30 cellular contexts compared by ENCODE assay signal in genomic region chr11:13897606-13898276, GRCh38.
DNase-seq lines count a peak whose midpoint lies in the region; ATAC-seq and TF ChIP-seq lines count a peak whose summit lies in the region.
"Had no signal": no experiment of that assay in that cellular context is flagged by ENCODE, and none has a peak within 500 bp of the region (broad histone marks: within the 10 kb centered on the region; RNA-seq: fewer than 3 reads in every experiment).

No MANE protein-coding gene starts in this region.

- no peaks in the 10 kb centered on the region for H3K79me2 ChIP-seq in GM23338 (replicated peaks; ENCODE audit: insufficient read depth)

- no peak; the same call in 2 of the 3 replicates for ATAC-seq in GM23338
- peak in 1 of 2 donors; percentile 57 for ATAC-seq in naive B cell (ENCODE audit: low read depth in 2 of 2)
- ATAC-seq: activated CD4-positive, CD25-positive, alpha-beta regulatory T cell treated with anti-CD3 and anti-CD28 coated beads, Interleukin-2, amount 50 U/mL, for 24 hours had no signal

- H3K36me3 Mint-ChIP-seq in GM23338 (ENCODE audit: low read depth) (no peaks in the 10 kb centered on the region), naive B cell (no peaks in the 10 kb centered on the region)
- H3K36me3 Mint-ChIP-seq: activated CD4-positive, alpha-beta memory T cell treated with anti-CD3 and anti-CD28 coated beads for 36 hours had no signal

- no peak overlapping the region; the same call in 1 of the 2 replicates for H3K27ac Mint-ChIP-seq in GM23338
- peak overlapping the region in 3 of 6 donors; percentile 42 to 90 (median 72) for H3K27ac Mint-ChIP-seq in naive B cell
- H3K27ac Mint-ChIP-seq: activated CD4-positive, alpha-beta memory T cell treated with anti-CD3 and anti-CD28 coated beads for 36 hours; activated T-helper 1 cell treated with anti-CD3 and anti-CD28 coated beads, Interleukin-12 subunit alpha, Interleukin-12 subunit beta, Interleukin-2, Interleukin-4 antibody, amounts not matched to agents 30 ng/mL and 10 ng/mL and 1 ng/mL, durations not matched to agents 14 hours and 24 hours and 36 hours; CD4-positive, CD25-positive, alpha-beta regulatory T cell; endodermal cell; stimulated activated naive CD8-positive, alpha-beta T cell treated with anti-CD3 and anti-CD28 coated beads, Interleukin-15, Interleukin-2, amounts not matched to agents 100 ng/mL and 50 ng/mL, for 24 hours had no signal

- H3K4me1 Mint-ChIP-seq in GM23338: peaks cover 7% of the 10 kb centered on the region; the same call in 2 of the 3 replicates
- H3K4me1 Mint-ChIP-seq in naive B cell: peaks cover 11 to 18% (median 15%) of the 10 kb centered on the region in 3 donors

- CTCF ChIA-PET in HEK293T (lab: Yijun Ruan, JAX): no interaction called here

- peak overlapping the region; percentile 38; the same call in 1 of the 2 replicates for H2AFZ ChIP-seq in GM23338

- H3K27ac ChIP-seq in GM23338 (ENCODE audit: low read depth): no peak overlapping the region
- H3K27ac ChIP-seq: right lobe of liver, SK-N-MC, spleen, testis had no signal

- no peaks in the 10 kb centered on the region for H3K9me3 Mint-ChIP-seq in GM23338
- peaks cover 0 to 3% (median 0%) of the 10 kb centered on the region in 7 donors for H3K9me3 Mint-ChIP-seq in naive B cell
- H3K9me3 Mint-ChIP-seq: activated CD4-positive, alpha-beta memory T cell treated with anti-CD3 and anti-CD28 coated beads for 36 hours; activated T-helper 1 cell treated with anti-CD3 and anti-CD28 coated beads, Interleukin-12 subunit alpha, Interleukin-12 subunit beta, Interleukin-2, Interleukin-4 antibody, amounts not matched to agents 30 ng/mL and 10 ng/mL and 1 ng/mL, durations not matched to agents 14 hours and 24 hours and 36 hours; endodermal cell; stimulated activated naive CD8-positive, alpha-beta T cell treated with anti-CD3 and anti-CD28 coated beads, Interleukin-15, Interleukin-2, amounts not matched to agents 100 ng/mL and 50 ng/mL, for 24 hours had no signal

- no peak for TF ChIP-seq CTCF in GM23338 (conservative IDR thresholded peaks at IDR 0.05; ENCODE audit: low read depth in 2 of 2)

- H3K4me3 ChIP-seq in GM23338: no peak overlapping the region
- H3K4me3 ChIP-seq: HAP-1, right lobe of liver, SK-N-MC, spleen, testis had no signal

- peak; percentile 16 for DNase-seq in DMS153 (lab: John Stamatoyannopoulos, UW)
- DNase-seq in DMS153 treated with DMSO at 0.1 percent for 48 hours (lab: John Stamatoyannopoulos, UW; ENCODE audit: unreplicated experiment): no peak
- DNase-seq in GM23338 (ENCODE audit: low spot score): no peak
- DNase-seq in NCI-H2081 (lab: John Stamatoyannopoulos, UW): peak; percentile 61 to 83
- no peak for DNase-seq in naive B cell
- DNase-seq in mesenteric fat pad (ENCODE audit: low spot score): no peak
- DNase-seq in HEK293T (ENCODE audit: extremely low spot score): no peak
- no peak for DNase-seq in activated CD4-positive, CD25-positive, alpha-beta regulatory T cell (lab: John Stamatoyannopoulos, UW)
- DNase-seq: 8988T; activated CD4-positive, alpha-beta memory T cell treated with anti-CD3 and anti-CD28 coated beads for 36 hours; activated naive CD4-positive, alpha-beta T cell treated with Interleukin-2 at 50 U/mL for 16 hours; CD4-positive, CD25-positive, alpha-beta regulatory T cell; dermis blood vessel endothelial cell; endodermal cell; glutamatergic neuron; Kasumi-1; mesenchymal stem cell; MV-4-11; NCI-H1930; NCI-H446 treated with DMSO at 0.1 percent for 48 hours; OCI-M1; right lobe of liver; spleen; stimulated activated CD4-positive, alpha-beta T cell treated with anti-CD3 and anti-CD28 coated beads, Interleukin-2, amount 100 ng/mL, for 24 hours; testis had no signal

- no peak overlapping the region for H3K4me3 Mint-ChIP-seq in GM23338
- H3K4me3 Mint-ChIP-seq in naive B cell: peak overlapping the region in 6 of 8 donors; percentile 33 to 73 (median 54)
- H3K4me3 Mint-ChIP-seq: activated CD4-positive, alpha-beta memory T cell treated with anti-CD3 and anti-CD28 coated beads for 36 hours; activated T-helper 1 cell treated with anti-CD3 and anti-CD28 coated beads, Interleukin-12 subunit alpha, Interleukin-12 subunit beta, Interleukin-2, Interleukin-4 antibody, amounts not matched to agents 30 ng/mL and 10 ng/mL and 1 ng/mL, durations not matched to agents 14 hours and 24 hours and 36 hours; CD4-positive, CD25-positive, alpha-beta regulatory T cell; endodermal cell; stimulated activated naive CD8-positive, alpha-beta T cell treated with anti-CD3 and anti-CD28 coated beads, Interleukin-15, Interleukin-2, amounts not matched to agents 100 ng/mL and 50 ng/mL, for 24 hours had no signal

- H4K20me1 ChIP-seq in GM23338 (replicated peaks; ENCODE audit: insufficient read depth): no peaks in the 10 kb centered on the region

- peaks cover 5% of the 10 kb centered on the region for H3K27me3 Mint-ChIP-seq in GM23338 (ENCODE audit: insufficient read depth, low read depth, poor library complexity)
- peaks cover 5 to 26% (median 6%) of the 10 kb centered on the region in 3 donors for H3K27me3 Mint-ChIP-seq in naive B cell
- H3K27me3 Mint-ChIP-seq: stimulated activated naive CD8-positive, alpha-beta T cell treated with anti-CD3 and anti-CD28 coated beads, Interleukin-15, Interleukin-2, amounts not matched to agents 100 ng/mL and 50 ng/mL, for 24 hours had no signal

- no peaks in the 10 kb centered on the region for H3K4me1 ChIP-seq in GM23338 (ENCODE audit: insufficient read depth)
- H3K4me1 ChIP-seq: HAP-1, spleen, testis had no signal

- H3F3A ChIP-seq in GM23338 (replicated peaks; ENCODE audit: low read depth): no peaks in the 10 kb centered on the region

- POLR2A ChIA-PET in HEK293T (lab: Yijun Ruan, JAX): no interaction called here

- H3K27me3 ChIP-seq in GM23338 (ENCODE audit: insufficient read depth): no peaks in the 10 kb centered on the region
- H3K27me3 ChIP-seq: right lobe of liver, spleen, testis had no signal

- H3K9me2 ChIP-seq in GM23338 (ENCODE audit: insufficient read depth): no peaks in the 10 kb centered on the region

- no peak overlapping the region for H3K4me2 ChIP-seq in GM23338

- no peaks in the 10 kb centered on the region for H3K36me3 ChIP-seq in GM23338 (ENCODE audit: insufficient read depth)
- H3K36me3 ChIP-seq: HAP-1, right lobe of liver, spleen had no signal

TF ChIP-seq in GM23338, 12 proteins besides CTCF, POLR2A, EP300 and RAD21 (continues in another document):
- TF ChIP-seq EZH2phosphoT487 (IDR thresholded peaks at IDR 0.05; ENCODE audit: unreplicated experiment) (no peak), CREB1 (CRISPR knock-in tag; IDR thresholded peaks at IDR 0.05; ENCODE audit: low read depth) (no peak), JUNB (IDR thresholded peaks at IDR 0.05; ENCODE audit: unreplicated experiment) (no peak), ZNF114 (CRISPR knock-in tag; IDR thresholded peaks at IDR 0.05) (no peak)

TF ChIP-seq in HEK293T, 16 proteins besides CTCF, POLR2A, EP300 and RAD21:
- no peak for TF ChIP-seq ELF4 (IDR thresholded peaks at IDR 0.05)
- TF ChIP-seq ZNF384 (IDR thresholded peaks at IDR 0.05): no peak
- TF ChIP-seq BHLHE40 (IDR thresholded peaks at IDR 0.05; ENCODE audit: borderline replicate concordance): no peak
- no peak for TF ChIP-seq TARDBP (IDR thresholded peaks at IDR 0.05)
- TF ChIP-seq CTBP1 (IDR thresholded peaks at IDR 0.05; ENCODE audit: borderline replicate concordance): no peak
- TF ChIP-seq SUZ12 (IDR thresholded peaks at IDR 0.05): no peak
- TF ChIP-seq LEF1 (IDR thresholded peaks at IDR 0.05; ENCODE audit: borderline replicate concordance): no peak
- no peak for TF ChIP-seq FOXK2 (IDR thresholded peaks at IDR 0.05)
TF ChIP-seq in HEK293T: peak in this region for 0.

Comparison
In these comparisons a context has a peak if more than half of its experiments do, and no peak if none do; other contexts are left out.
1. DNase-seq: peak in DMS153 (single experiment) and NCI-H2081 (2 of 2); none in DMS153 treated with DMSO at 0.1 percent for 48 hours (single experiment), GM23338 (single experiment), naive B cell (single experiment), mesenteric fat pad (single experiment), HEK293T (single experiment) and activated CD4-positive, CD25-positive, alpha-beta regulatory T cell (0 of 4).